Comparison of ENCODE assay signal across 31 cellular contexts in genomic region chr4:180120114-180120513, GRCh38.
"Had no signal": no experiment of that assay in that cellular context is flagged by ENCODE, and none has a peak within 500 bp of the region (broad histone marks: within the 10 kb centered on the region; RNA-seq: fewer than 3 reads in every experiment).

No MANE protein-coding gene starts in this region.

- H3K4me1 Mint-ChIP-seq: activated CD4-positive, alpha-beta T cell treated with anti-CD3 and anti-CD28 coated beads, Interleukin-2, amount 10 ng/mL, durations not matched to agents 7 days and 5 days; activated naive CD4-positive, alpha-beta T cell treated with anti-CD3 and anti-CD28 coated beads, Interleukin-2, amount 50 U/mL, for 24 hours; brain; naive thymus-derived CD4-positive, alpha-beta T cell; stimulated activated memory B cell treated with anti-CD40 and anti-IgM and Interleukin-4, amounts not matched to agents 10 μg/mL and 1 μg/mL and 100 μg/mL, for 72 hours; stimulated activated naive CD8-positive, alpha-beta T cell treated with anti-CD3 and anti-CD28 coated beads, Interleukin-15, amount 100 ng/mL, for 72 hours had no signal

- DNase-seq: activated CD4-positive, alpha-beta T cell treated with anti-CD3 and anti-CD28 coated beads for 1 hour; activated CD4-positive, alpha-beta T cell treated with anti-CD3 and anti-CD28 coated beads, Interleukin-2, amount 10 ng/mL, durations not matched to agents 7 days and 5 days; activated CD8-positive, alpha-beta T cell treated with anti-CD3 and anti-CD28 coated beads for 36 hours; activated T-cell treated with anti-CD3 and anti-CD28 coated beads, Interleukin-2, amount 50 U/mL, for 4 hours; cerebellar nuclear complex; colonic mucosa; effector CD8-positive, alpha-beta T cell; hippocampal formation; left cardiac atrium; mammary epithelial cell; midbrain; naive thymus-derived CD4-positive, alpha-beta T cell; ovary; psoas muscle; sigmoid colon; small intestine; stimulated activated CD4-positive, alpha-beta T cell treated with anti-CD3 and anti-CD28 coated beads, Interleukin-4, amount 100 ng/mL, for 24 hours; stimulated activated CD8-positive, alpha-beta memory T cell treated with anti-CD3 and anti-CD28 coated beads, Interleukin-4, amount 100 ng/mL, for 48 hours; stimulated activated naive CD8-positive, alpha-beta T cell treated with anti-CD3 and anti-CD28 coated beads, Interleukin-15, amount 100 ng/mL, for 72 hours; substantia nigra; T-helper 9 cell; uterus had no signal

- H3K9me3 Mint-ChIP-seq: activated CD4-positive, alpha-beta T cell treated with anti-CD3 and anti-CD28 coated beads, Interleukin-2, amount 10 ng/mL, durations not matched to agents 7 days and 5 days; activated CD8-positive, alpha-beta T cell treated with anti-CD3 and anti-CD28 coated beads for 36 hours; activated naive CD4-positive, alpha-beta T cell treated with anti-CD3 and anti-CD28 coated beads, Interleukin-2, amount 50 U/mL, for 24 hours; brain; type B pancreatic cell; WTC11 had no signal

- H3K36me3 Mint-ChIP-seq: activated naive CD4-positive, alpha-beta T cell treated with anti-CD3 and anti-CD28 coated beads, Interleukin-2, amount 50 U/mL, for 24 hours; brain; naive thymus-derived CD4-positive, alpha-beta T cell; stimulated activated memory B cell treated with anti-CD40 and anti-IgM and Interleukin-4, amounts not matched to agents 10 μg/mL and 1 μg/mL and 100 μg/mL, for 72 hours; type B pancreatic cell; WTC11 had no signal

- H3K4me3 ChIP-seq: ascending aorta, cardiac muscle cell, colonic mucosa, gastroesophageal sphincter, ovary, psoas muscle, sigmoid colon, uterus had no signal

- H3K27me3 Mint-ChIP-seq: activated CD4-positive, alpha-beta T cell treated with anti-CD3 and anti-CD28 coated beads, Interleukin-2, amount 10 ng/mL, durations not matched to agents 7 days and 5 days; activated naive CD4-positive, alpha-beta T cell treated with anti-CD3 and anti-CD28 coated beads, Interleukin-2, amount 50 U/mL, for 24 hours; naive thymus-derived CD4-positive, alpha-beta T cell; stimulated activated memory B cell treated with anti-CD40 and anti-IgM and Interleukin-4, amounts not matched to agents 10 μg/mL and 1 μg/mL and 100 μg/mL, for 72 hours; stimulated activated naive CD8-positive, alpha-beta T cell treated with anti-CD3 and anti-CD28 coated beads, Interleukin-15, amount 100 ng/mL, for 72 hours; type B pancreatic cell had no signal

- H3K27ac Mint-ChIP-seq: activated CD4-positive, alpha-beta T cell treated with anti-CD3 and anti-CD28 coated beads, Interleukin-2, amount 10 ng/mL, durations not matched to agents 7 days and 5 days; activated CD8-positive, alpha-beta T cell treated with anti-CD3 and anti-CD28 coated beads for 36 hours; activated naive CD4-positive, alpha-beta T cell treated with anti-CD3 and anti-CD28 coated beads, Interleukin-2, amount 50 U/mL, for 24 hours; activated T-helper 2 cell treated with anti-CD3 and anti-CD28 coated beads, Interferon-gamma antibody, Interleukin-2, Interleukin-4, amounts not matched to agents 10 μg/mL and 5 μg/mL and 100 μg/mL, durations not matched to agents 14 hours and 24 hours and 36 hours; brain; naive thymus-derived CD4-positive, alpha-beta T cell; stimulated activated memory B cell treated with anti-CD40 and anti-IgM and Interleukin-4, amounts not matched to agents 10 μg/mL and 1 μg/mL and 100 μg/mL, for 72 hours; stimulated activated naive CD8-positive, alpha-beta T cell treated with anti-CD3 and anti-CD28 coated beads, Interleukin-15, amount 100 ng/mL, for 72 hours; type B pancreatic cell; WTC11 had no signal

- H3K4me3 Mint-ChIP-seq: activated CD4-positive, alpha-beta T cell treated with anti-CD3 and anti-CD28 coated beads, Interleukin-2, amount 10 ng/mL, durations not matched to agents 7 days and 5 days; activated CD8-positive, alpha-beta T cell treated with anti-CD3 and anti-CD28 coated beads for 36 hours; activated naive CD4-positive, alpha-beta T cell treated with anti-CD3 and anti-CD28 coated beads, Interleukin-2, amount 50 U/mL, for 24 hours; activated T-cell treated with anti-CD3 and anti-CD28 coated beads, Interleukin-2, amount 50 U/mL, for 4 hours; brain; naive thymus-derived CD4-positive, alpha-beta T cell; stimulated activated memory B cell treated with anti-CD40 and anti-IgM and Interleukin-4, amounts not matched to agents 10 μg/mL and 1 μg/mL and 100 μg/mL, for 72 hours; stimulated activated naive CD8-positive, alpha-beta T cell treated with anti-CD3 and anti-CD28 coated beads, Interleukin-15, amount 100 ng/mL, for 72 hours; type B pancreatic cell; WTC11 had no signal
